In genomic region chr2:75130171-75130570, GRCh38 we compare ENCODE assay signal across 13 cellular contexts.
DNase-seq lines count a peak whose midpoint lies in the region; ATAC-seq and TF ChIP-seq lines count a peak whose summit lies in the region.
"Had no signal": no experiment of that assay in that cellular context is flagged by ENCODE, and none has a peak within 500 bp of the region (broad histone marks: within the 10 kb centered on the region; RNA-seq: fewer than 3 reads in every experiment).

No MANE protein-coding gene starts in this region.

- H3K4me3 Mint-ChIP-seq in endothelial cell (ENCODE audit: unreplicated experiment): no peak overlapping the region
- H3K4me3 Mint-ChIP-seq: activated CD4-positive, alpha-beta memory T cell treated with anti-CD3 and anti-CD28 coated beads for 36 hours; activated naive CD8-positive, alpha-beta T cell had no signal

- DNase-seq in BE2C: no peak
- peak; percentile 38 for DNase-seq in NCI-H345 (lab: John Stamatoyannopoulos, UW)
- peak; percentile 16 for DNase-seq in endothelial cell (ENCODE audit: low spot score)
- no peak for DNase-seq in stimulated activated CD4-positive, alpha-beta T cell treated with anti-CD3 and anti-CD28 coated beads, Interleukin-4, amount 100 ng/mL, for 24 hours
- DNase-seq in esophagus squamous epithelium (lab: John Stamatoyannopoulos, UW): no peak
- DNase-seq in glomerular visceral epithelial cell (ENCODE audit: extremely low spot score): no peak
- DNase-seq: activated CD4-positive, alpha-beta memory T cell treated with anti-CD3 and anti-CD28 coated beads for 36 hours; heart left ventricle; posterior cingulate gyrus had no signal

- peak; percentile 14; the same call in 1 of the 2 replicates for TF ChIP-seq CTCF in BE2C (IDR thresholded peaks at IDR 0.05; ENCODE audit: low read depth, low read length)
- TF ChIP-seq CTCF in GM12872 (IDR thresholded peaks at IDR 0.05; ENCODE audit: insufficient read depth, low read depth, low read length): peak; percentile 29; the same call in 1 of the 3 replicates
- no peak for TF ChIP-seq CTCF in endothelial cell (IDR thresholded peaks at IDR 0.05; ENCODE audit: unreplicated experiment)
- no peak for TF ChIP-seq CTCF in esophagus squamous epithelium (IDR thresholded peaks at IDR 0.05)

- WGBS in esophagus squamous epithelium, 2 donors: 50 to 88% methylated on average over 1 of the region's 1 CpG

- H3K27ac ChIP-seq in esophagus squamous epithelium: no peak overlapping the region
- H3K27ac ChIP-seq: C4-2B, heart left ventricle had no signal

- no peaks in the 10 kb centered on the region for H3K4me1 ChIP-seq in BE2C
- peaks cover 0 to 7% (median 0%) of the 10 kb centered on the region in 3 donors for H3K4me1 ChIP-seq in esophagus squamous epithelium

- H3K9me3 ChIP-seq in BE2C (no peaks in the 10 kb centered on the region), esophagus squamous epithelium (no peaks in the 10 kb centered on the region)

- H3K36me3 ChIP-seq in BE2C: no peaks in the 10 kb centered on the region
- no peaks in the 10 kb centered on the region for H3K36me3 ChIP-seq in esophagus squamous epithelium
- H3K36me3 ChIP-seq: heart left ventricle had no signal

- no peak for TF ChIP-seq POLR2A in esophagus squamous epithelium (IDR thresholded peaks at IDR 0.05)

- H3K27me3 ChIP-seq in BE2C: no peaks in the 10 kb centered on the region
- no peaks in the 10 kb centered on the region for H3K27me3 ChIP-seq in esophagus squamous epithelium
- H3K27me3 ChIP-seq: heart left ventricle had no signal

- H3K36me3 Mint-ChIP-seq in endothelial cell (ENCODE audit: low read depth, unreplicated experiment): no peaks in the 10 kb centered on the region
- H3K36me3 Mint-ChIP-seq: activated CD4-positive, alpha-beta memory T cell treated with anti-CD3 and anti-CD28 coated beads for 36 hours had no signal

- no peak overlapping the region for H3K4me3 ChIP-seq in BE2C (ENCODE audit: low read depth, low read length)
- no peak overlapping the region for H3K4me3 ChIP-seq in esophagus squamous epithelium
- H3K4me3 ChIP-seq: heart left ventricle had no signal

- no peaks in the 10 kb centered on the region for H3K27me3 Mint-ChIP-seq in endothelial cell (ENCODE audit: unreplicated experiment)
- H3K27me3 Mint-ChIP-seq: activated CD4-positive, alpha-beta memory T cell treated with anti-CD3 and anti-CD28 coated beads for 36 hours; activated naive CD8-positive, alpha-beta T cell had no signal

- intact Hi-C loops in esophagus squamous epithelium (cut with DNase I): no loop called here

- H3K9me3 Mint-ChIP-seq in endothelial cell (ENCODE audit: unreplicated experiment): no peaks in the 10 kb centered on the region

- H3K4me1 Mint-ChIP-seq in endothelial cell (ENCODE audit: unreplicated experiment): peaks cover 9% of the 10 kb centered on the region

- no peak overlapping the region for H3K27ac Mint-ChIP-seq in endothelial cell (ENCODE audit: unreplicated experiment)
- H3K27ac Mint-ChIP-seq: activated CD4-positive, alpha-beta memory T cell treated with anti-CD3 and anti-CD28 coated beads for 36 hours; activated naive CD8-positive, alpha-beta T cell had no signal

- no peak for ATAC-seq in HG03175 (IDR thresholded peaks at IDR 0.05; ENCODE audit: unreplicated experiment)
- ATAC-seq: heart left ventricle had no signal

Comparison
In these comparisons a context has a peak if more than half of its experiments do, and no peak if none do; other contexts are left out.
1. DNase-seq: peak in NCI-H345 (single experiment) and endothelial cell (single experiment); none in BE2C (single experiment), stimulated activated CD4-positive, alpha-beta T cell treated with anti-CD3 and anti-CD28 coated beads, Interleukin-4, amount 100 ng/mL, for 24 hours (single experiment), esophagus squamous epithelium (single experiment) and glomerular visceral epithelial cell (single experiment).
2. CTCF ChIP-seq: peak in BE2C (single experiment) and GM12872 (single experiment); none in endothelial cell (single experiment) and esophagus squamous epithelium (0 of 6).